11 cellular contexts compared by ENCODE assay signal in the genomic region with DNA sequence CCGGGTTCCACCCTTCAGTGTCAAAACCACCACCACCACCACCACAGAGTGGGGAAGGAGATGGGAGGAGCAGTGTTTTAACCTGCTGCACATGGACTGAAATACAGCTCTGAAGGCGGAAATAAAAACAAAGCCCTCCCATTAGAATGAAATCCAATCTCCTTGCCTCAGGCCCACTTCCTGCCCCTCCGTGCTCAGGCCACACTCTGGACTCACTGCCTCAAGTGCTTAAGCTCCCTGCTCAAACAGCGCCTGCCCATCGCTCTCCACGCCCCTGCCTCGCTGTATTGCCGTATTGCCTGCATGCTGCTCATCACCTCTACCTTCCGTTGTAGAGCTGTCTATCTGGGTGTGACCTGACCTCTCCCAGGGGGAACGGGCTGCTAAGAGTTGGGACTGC. TPM values are rescaled to one million over a fixed set of nuclear protein-coding genes. Genes with fewer than 3 reads are reported as not detected.
DNase-seq lines count a peak whose midpoint lies in the region; ATAC-seq and TF ChIP-seq lines count a peak whose summit lies in the region.
"Had no signal": no experiment of that assay in that cellular context is flagged by ENCODE, and none has a peak within 500 bp of the region (broad histone marks: within the 10 kb centered on the region; RNA-seq: fewer than 3 reads in every experiment).

No MANE protein-coding gene starts in this region.

- H3K27ac ChIP-seq in OCI-LY1 (ENCODE audit: low read depth, low read length, poor library complexity, severe bottlenecking) (peak overlapping the region; percentile 81), adrenal gland (no peak overlapping the region), stomach (no peak overlapping the region)

- TF ChIP-seq CTCF in OCI-LY1 (IDR thresholded peaks at IDR 0.05; ENCODE audit: low read length) (no peak), adrenal gland (IDR thresholded peaks at IDR 0.05) (no peak), stomach (IDR thresholded peaks at IDR 0.05) (no peak)

- H3K9me2 ChIP-seq in OCI-LY1 (ENCODE audit: low read depth, low read length) = no peaks in the 10 kb centered on the region

- H3K9ac ChIP-seq in OCI-LY1 (ENCODE audit: low read length) = peak overlapping the region; percentile 0; the same call in 1 of the 2 replicates

- peak; percentile 32 for ATAC-seq in GM21390 (IDR thresholded peaks at IDR 0.05; ENCODE audit: unreplicated experiment)
- ATAC-seq in HG02623 (IDR thresholded peaks at IDR 0.05; ENCODE audit: unreplicated experiment) = no peak
- ATAC-seq: left colon had no signal

- intact Hi-C loops in adrenal gland (cut with DNase I) (no loop called here), stomach (cut with DNase I; ENCODE audit: low total_unique reads) (no loop called here)

- TF ChIP-seq EP300 in stomach (IDR thresholded peaks at IDR 0.05) = no peak

- no peak for TF ChIP-seq POLR2A in adrenal gland (IDR thresholded peaks at IDR 0.05)
- TF ChIP-seq POLR2A in stomach (IDR thresholded peaks at IDR 0.05) = no peak

- H3K79me2 ChIP-seq in OCI-LY1 (ENCODE audit: insufficient read depth, low read length) = no peaks in the 10 kb centered on the region

- H3K4me1 ChIP-seq in OCI-LY1 (ENCODE audit: insufficient read depth, low read length, severe bottlenecking) = peaks cover 32% of the 10 kb centered on the region
- H3K4me1 ChIP-seq in adrenal gland (replicated peaks in 1 of 2) = peaks cover 0 to 8% of the 10 kb centered on the region in 2 donors
- no peaks in the 10 kb centered on the region for H3K4me1 ChIP-seq in stomach

- peak overlapping the region; percentile 11; the same call in 1 of the 2 replicates for H2AFZ ChIP-seq in OCI-LY1 (ENCODE audit: low read length)

- peak overlapping the region; percentile 3; the same call in 1 of the 2 replicates for H3K4me2 ChIP-seq in OCI-LY1 (ENCODE audit: low read length)

- no peaks in the 10 kb centered on the region for H3K27me3 ChIP-seq in OCI-LY1 (ENCODE audit: insufficient read depth, low read length)
- no peaks in the 10 kb centered on the region for H3K27me3 ChIP-seq in adrenal gland
- no peaks in the 10 kb centered on the region for H3K27me3 ChIP-seq in stomach

- H3K36me3 ChIP-seq in OCI-LY1 (ENCODE audit: insufficient read depth, low read length) (no peaks in the 10 kb centered on the region), adrenal gland (replicated peaks in 1 of 2) (peaks cover 0 to 4% of the 10 kb centered on the region in 2 donors), stomach (no peaks in the 10 kb centered on the region)

- H3K9me3 ChIP-seq in OCI-LY1 (ENCODE audit: low read length) (no peaks in the 10 kb centered on the region), adrenal gland (replicated peaks in 1 of 3) (no peaks in the 10 kb centered on the region), stomach (no peaks in the 10 kb centered on the region)

- H3F3A ChIP-seq in OCI-LY1 (ENCODE audit: insufficient read depth, low read length) = no peaks in the 10 kb centered on the region

- 87 to 92% (median 91%) methylated on average over 10 of the region's 10 CpGs for WGBS in adrenal gland, 4 donors
- 79 to 91% (median 85%) methylated on average over 10 of the region's 10 CpGs for WGBS in stomach, 5 donors

- no peak overlapping the region for H3K4me3 ChIP-seq in OCI-LY1 (ENCODE audit: low read depth, low read length, poor library complexity, severe bottlenecking)
- H3K4me3 ChIP-seq in adrenal gland = no peak overlapping the region
- H3K4me3 ChIP-seq in stomach = no peak overlapping the region

- DNase-seq in DMS153 (lab: John Stamatoyannopoulos, UW) (peak; percentile 85), left kidney (ENCODE audit: low read depth, low spot score) (peak; percentile 92), adrenal gland (no peak), stomach (no peak), amygdala (lab: John Stamatoyannopoulos, UW) (no peak)
- DNase-seq: activated CD4-positive, CD25-positive, alpha-beta regulatory T cell; left colon; NCI-H2171 treated with DMSO at 0.1 percent for 48 hours had no signal

- no peaks in the 10 kb centered on the region for H4K20me1 ChIP-seq in OCI-LY1 (ENCODE audit: insufficient read depth, low read length)

RNA-seq across cellular contexts. Expression of a gene that starts 31.5 kb away (rescaled TPM):
- total RNA-seq in adrenal gland (10 to 100 TPM in 3 of 8 donors, 1 to 10 TPM in 5; 3.8 to 32.5 (median 8.3) TPM), stomach (1 to 10 TPM in 2 of 5 donors, under 1 TPM in 2, not detected in 1; 0.58 to 1.3 (median 1.0) TPM)
- polyA plus RNA-seq in adrenal gland (1 to 10 TPM; 3.0 to 7.9 (median 7.3) TPM), stomach (1 to 10 TPM in 2 of 3 donors, under 1 TPM in 1; 0.12 to 4.0 (median 1.0) TPM)

Comparison
In these comparisons a context has a peak if more than half of its experiments do, and no peak if none do; other contexts are left out.
1. DNase-seq: peak in DMS153 (single experiment) and left kidney (single experiment); none in adrenal gland (0 of 7), stomach (single experiment) and amygdala (0 of 56).